In genomic region chr5:131377785-131378325, GRCh38 we compare ENCODE assay signal across 10 cellular contexts.
DNase-seq lines count a peak whose midpoint lies in the region; ATAC-seq and TF ChIP-seq lines count a peak whose summit lies in the region.
"Had no signal": no experiment of that assay in that cellular context is flagged by ENCODE, and none has a peak within 500 bp of the region (broad histone marks: within the 10 kb centered on the region; RNA-seq: fewer than 3 reads in every experiment).

No MANE protein-coding gene starts in this region.

- no peak for ATAC-seq in GM18502 (IDR thresholded peaks at IDR 0.05; ENCODE audit: poor library complexity, unreplicated experiment)

- no peak overlapping the region for H3K4me3 Mint-ChIP-seq in neural progenitor cell

- no peaks in the 10 kb centered on the region for H4K20me1 ChIP-seq in DOHH2 (ENCODE audit: control insufficient read depth, insufficient read depth, low read depth, low read length)
- peaks cover 66% of the 10 kb centered on the region for H4K20me1 ChIP-seq in OCI-LY3 (ENCODE audit: insufficient read depth, low read length)
- H4K20me1 ChIP-seq in neural progenitor cell (ENCODE audit: low read depth): peaks cover 8% of the 10 kb centered on the region

- 0 out of 2 replicates have a peak overlapping the region, but pooled peaks have one; percentile 22 for H3K27ac ChIP-seq in DOHH2 (ENCODE audit: low read depth, low read length)
- peak overlapping the region; percentile 88 for H3K27ac ChIP-seq in OCI-LY3 (ENCODE audit: low read length)
- peak overlapping the region; percentile 78 for H3K27ac ChIP-seq in cingulate gyrus (ENCODE audit: low read depth, low read length)
- no peak overlapping the region for H3K27ac ChIP-seq in neural progenitor cell
- H3K27ac ChIP-seq: thoracic aorta had no signal

- no peaks in the 10 kb centered on the region for H3K9me3 Mint-ChIP-seq in neural progenitor cell

- no peaks in the 10 kb centered on the region for H3K9me2 ChIP-seq in DOHH2 (replicated peaks; ENCODE audit: control insufficient read depth, low read length)

- H3K36me3 Mint-ChIP-seq in neural progenitor cell: peaks cover 7% of the 10 kb centered on the region

- H3K27ac Mint-ChIP-seq in neural progenitor cell: no peak overlapping the region

- H3K36me3 ChIP-seq in DOHH2 (ENCODE audit: control insufficient read depth, low read length) (peaks cover 3% of the 10 kb centered on the region; the same call in 1 of the 2 replicates), OCI-LY3 (replicated peaks; ENCODE audit: low read depth, low read length) (peaks cover 11% of the 10 kb centered on the region), neural progenitor cell (no peaks in the 10 kb centered on the region)
- H3K36me3 ChIP-seq: thoracic aorta had no signal

- DNase-seq in non-pigmented ciliary epithelial cell (ENCODE audit: low read depth) (peak; percentile 37), SKM-1 treated with dmso at 0.1 percent for 144 hours (lab: John Stamatoyannopoulos, UW; ENCODE audit: unreplicated experiment) (no peak), NCI-H1930 (lab: John Stamatoyannopoulos, UW) (no peak), neural progenitor cell (ENCODE audit: low spot score) (no peak)
- DNase-seq: NCI-H2227 treated with DMSO at 0.1 percent for 48 hours had no signal

- H3K4me1 ChIP-seq in DOHH2 (ENCODE audit: control insufficient read depth, low read length) (peaks cover 91% of the 10 kb centered on the region), OCI-LY3 (ENCODE audit: low read length) (peaks cover 98% of the 10 kb centered on the region), neural progenitor cell (no peaks in the 10 kb centered on the region)

- H3K9me3 ChIP-seq in DOHH2 (ENCODE audit: control insufficient read depth, insufficient read depth, low read length) (no peaks in the 10 kb centered on the region), OCI-LY3 (ENCODE audit: insufficient read depth, low read length) (no peaks in the 10 kb centered on the region), neural progenitor cell (ENCODE audit: low read depth) (no peaks in the 10 kb centered on the region)
- H3K9me3 ChIP-seq: thoracic aorta had no signal

- H3K27me3 ChIP-seq in DOHH2 (ENCODE audit: control insufficient read depth, low read length) (no peaks in the 10 kb centered on the region), OCI-LY3 (ENCODE audit: low read depth, low read length) (no peaks in the 10 kb centered on the region), neural progenitor cell (no peaks in the 10 kb centered on the region)

- peak overlapping the region; percentile 25 for H3K4me2 ChIP-seq in DOHH2 (ENCODE audit: low read length)
- H3K4me2 ChIP-seq in OCI-LY3 (ENCODE audit: low read length): peak overlapping the region; percentile 49
- H3K4me2 ChIP-seq in neural progenitor cell: no peak overlapping the region

- no peaks in the 10 kb centered on the region for H3K27me3 Mint-ChIP-seq in neural progenitor cell (ENCODE audit: insufficient read depth, low read depth)

- H3K9ac ChIP-seq in OCI-LY3 (ENCODE audit: low read length) (0 out of 2 replicates have a peak overlapping the region, but pooled peaks have one; percentile 49), neural progenitor cell (no peak overlapping the region)

- H3K4me3 ChIP-seq in DOHH2 (ENCODE audit: low read length) (no peak overlapping the region), OCI-LY3 (ENCODE audit: low read length) (no peak overlapping the region), neural progenitor cell (no peak overlapping the region)
- H3K4me3 ChIP-seq: thoracic aorta had no signal

- peaks cover 28% of the 10 kb centered on the region for H3F3A ChIP-seq in DOHH2 (ENCODE audit: control insufficient read depth, insufficient read depth)
- peaks cover 3% of the 10 kb centered on the region for H3F3A ChIP-seq in neural progenitor cell (ENCODE audit: low read depth)

- H3K79me2 ChIP-seq in DOHH2 (ENCODE audit: control insufficient read depth, low read length) (peaks cover 58% of the 10 kb centered on the region), OCI-LY3 (ENCODE audit: low read length) (peaks cover 94% of the 10 kb centered on the region), neural progenitor cell (ENCODE audit: low read depth) (peaks cover 18% of the 10 kb centered on the region)

- peaks cover 12% of the 10 kb centered on the region for H3K4me1 Mint-ChIP-seq in neural progenitor cell

- H2AFZ ChIP-seq in OCI-LY3 (ENCODE audit: low read depth, low read length) (no peak overlapping the region), neural progenitor cell (replicated peaks) (no peak overlapping the region)

- no peak for TF ChIP-seq CTCF in DOHH2 (IDR thresholded peaks at IDR 0.05; ENCODE audit: low read depth, low read length, poor library complexity, severe bottlenecking)
- TF ChIP-seq CTCF in OCI-LY3 (IDR thresholded peaks at IDR 0.05; ENCODE audit: low read depth, low read length): no peak
- TF ChIP-seq CTCF in neural progenitor cell (IDR thresholded peaks at IDR 0.05): no peak
